ENCODE assay signal across 1 cellular context in genomic region chr12:119667577-119668314, GRCh38.
TF ChIP-seq lines count a peak whose summit lies in the region.

Gene PRKAB1 (plus strand): TSS chr12:119668133. CDS start chr12:119668245, 112 bp downstream.

TF ChIP-seq in A549, 52 proteins besides CTCF, POLR2A, EP300 and RAD21 (continued from another document):
- peak; percentile 55 for TF ChIP-seq MAFK (IDR thresholded peaks at IDR 0.05; ENCODE audit: partially characterized antibody)
- peak; percentile 68; the same call in 1 of the 2 replicates for TF ChIP-seq HMGXB4 (CRISPR knock-in tag; IDR thresholded peaks at IDR 0.05; ENCODE audit: borderline replicate concordance)
- TF ChIP-seq KDM5A (IDR thresholded peaks at IDR 0.05): peak; percentile 61; the same call in 1 of the 2 replicates
- TF ChIP-seq EHF (CRISPR knock-in tag; IDR thresholded peaks at IDR 0.05): peak; percentile 56; the same call in 1 of the 2 replicates
- peak; percentile 23 for TF ChIP-seq CHD2 (IDR thresholded peaks at IDR 0.05; ENCODE audit: low read length, partially characterized antibody)
